In genomic region chr7:75663302-75663907, GRCh38 we compare ENCODE assay signal across 10 cellular contexts.
DNase-seq lines count a peak whose midpoint lies in the region; ATAC-seq, FAIRE-seq and TF ChIP-seq lines count a peak whose summit lies in the region.
"Had no signal": no experiment of that assay in that cellular context is flagged by ENCODE, and none has a peak within 500 bp of the region (broad histone marks: within the 10 kb centered on the region; RNA-seq: fewer than 3 reads in every experiment).

No MANE protein-coding gene starts in this region.

- WGBS in H1 (ENCODE audit: extremely low coverage in 1 of 2, insufficient coverage in 1 of 2, insufficient read length in 1 of 2, insufficient replicate concordance in 2 of 2, low coverage in 1 of 2, low lambda C conversion rate in 2 of 2, missing lambda C conversion rate in 1 of 2), 2 experiments, result 91% methylated on average over 8 of the region's 8 CpGs; no CpG with 5 or more reads in 1 of the 2 experiments
- 85 to 88% methylated on average over 5 to 8 of the region's 8 CpGs for WGBS in thyroid gland, 2 donors

- no peak overlapping the region for H4K91ac ChIP-seq in H1 (replicated peaks; ENCODE audit: insufficient read length, low read length)

- no peak for FAIRE-seq in H1 (lab: Jason Lieb, UNC)

- H3K4me1 ChIP-seq in H1 (replicated peaks in 1 of 4; ENCODE audit: control insufficient read depth in 3 of 4, insufficient read depth in 4 of 4, low read length in 3 of 4) (peaks cover 0 to 4% (median 0%) of the 10 kb centered on the region in 4 experiments; a peak in 2 of 7 replicates), thyroid gland (no peaks in the 10 kb centered on the region)

- H2BK12ac ChIP-seq in H1 (ENCODE audit: low read depth, low read length), result no peak overlapping the region; the same call in 1 of the 2 replicates

- H3K27ac ChIP-seq in H1 (ENCODE audit: low read depth, low read length), result no peak overlapping the region
- H3K27ac ChIP-seq in thyroid gland, result no peak overlapping the region

- TF ChIP-seq CTCF in GM12865 (IDR thresholded peaks at IDR 0.05; ENCODE audit: insufficient read depth, low read depth, low read length, missing control alignments) (no peak), H1 (IDR thresholded peaks at IDR 0.05; ENCODE audit: control extremely low read depth in 1 of 3, insufficient read depth in 1 of 3, low read depth in 1 of 3, low read length in 3 of 3) (no peak), thyroid gland (IDR thresholded peaks at IDR 0.05) (no peak)

- TF ChIP-seq RAD21 in H1 (IDR thresholded peaks at IDR 0.05 in 1 of 2, conservative IDR thresholded peaks at IDR 0.05 in 1 of 2; ENCODE audit: low read depth in 2 of 2, low read length in 2 of 2), result no peak

- H3K79me2 ChIP-seq in H1 (ENCODE audit: control insufficient read depth in 1 of 2, insufficient read depth in 2 of 2, low read length in 2 of 2), result no peaks in the 10 kb centered on the region

- no peak overlapping the region for H3K9ac ChIP-seq in H1 (replicated peaks in 1 of 4; ENCODE audit: extremely low read depth in 1 of 4, low read depth in 3 of 4, low read length in 3 of 4)

- TF ChIP-seq POLR2A in H1 (IDR thresholded peaks at IDR 0.05; ENCODE audit: control extremely low read depth in 1 of 2, low read depth in 2 of 2, low read length in 2 of 2) (no peak), thyroid gland (IDR thresholded peaks at IDR 0.05) (no peak)

- no peak overlapping the region for H3K56ac ChIP-seq in H1 (replicated peaks; ENCODE audit: insufficient read length, low read depth, low read length)

- no peaks in the 10 kb centered on the region for H4K20me1 ChIP-seq in H1 (replicated peaks in 1 of 2; ENCODE audit: control insufficient read depth in 1 of 2, insufficient read depth in 2 of 2, low read length in 2 of 2)

- CTCF ChIA-PET in H1 (lab: Charles Lee; ENCODE audit: partially characterized antibody), result interaction anchor here (0.6 to 2.1 kb wide), 4 partner anchors 10 to 100 kb away, joined by 3 to 4 read pairs (median 4); no protein-coding TSS in a partner anchor

- H2BK120ac ChIP-seq in H1 (replicated peaks; ENCODE audit: low read depth, low read length), result no peak overlapping the region

- no peak overlapping the region for H2BK5ac ChIP-seq in H1 (ENCODE audit: low read depth, low read length)

- peak; percentile 20 for DNase-seq in GM12865 (ENCODE audit: low read depth)
- DNase-seq in H1 (ENCODE audit: low read depth in 1 of 2, low spot score in 2 of 2), result no peak
- no peak for DNase-seq in COLO829 (ENCODE audit: low spot score)
- DNase-seq in RKO (ENCODE audit: low spot score), result no peak
- DNase-seq in NCI-H1048 (lab: John Stamatoyannopoulos, UW), result no peak
- DNase-seq in thyroid gland, result no peak
- DNase-seq: CD4-positive, alpha-beta T cell; SIG-M5 had no signal

- no peak overlapping the region for H2BK15ac ChIP-seq in H1 (ENCODE audit: low read length)

- H3K14ac ChIP-seq in H1 (ENCODE audit: insufficient read length), result no peak overlapping the region

- peak overlapping the region; percentile 32 for H3K4ac ChIP-seq in H1 (replicated peaks; ENCODE audit: insufficient read length, low read depth, low read length)

- ATAC-seq in GM21447 (IDR thresholded peaks at IDR 0.05; ENCODE audit: unreplicated experiment) (peak; percentile 40), HG03159 (IDR thresholded peaks at IDR 0.05; ENCODE audit: unreplicated experiment) (peak; percentile 44)

- TF ChIP-seq EP300 in H1 (IDR thresholded peaks at IDR 0.05; ENCODE audit: borderline replicate concordance in 1 of 2, low read depth in 2 of 2, low read length in 2 of 2), result no peak

- H3K27me3 ChIP-seq in H1 (replicated peaks in 1 of 4; ENCODE audit: control insufficient read depth in 3 of 4, extremely low read depth in 1 of 4, insufficient read depth in 3 of 4, low read length in 3 of 4) (no peaks in the 10 kb centered on the region), thyroid gland (no peaks in the 10 kb centered on the region)

- no peak overlapping the region for H2AFZ ChIP-seq in H1 (ENCODE audit: low read length)

- POLR2A ChIA-PET in H1 (lab: Charles Lee; ENCODE audit: partially characterized antibody), result no interaction called here

- H3K4me3 ChIP-seq in GM12865 (ENCODE audit: low read depth, low read length) (no peak overlapping the region), H1 (ENCODE audit: extremely low read depth in 1 of 4, insufficient read depth in 2 of 4, low read depth in 3 of 4, low read length in 4 of 4) (no peak overlapping the region), thyroid gland (replicated peaks in 1 of 3) (no peak overlapping the region)

- H3K18ac ChIP-seq in H1 (ENCODE audit: extremely low read depth, low read length), result no peak overlapping the region

- H2BK20ac ChIP-seq in H1 (ENCODE audit: low read length), result no peak overlapping the region

- H3K23me2 ChIP-seq in H1 (ENCODE audit: low read depth, low read length), result no peaks in the 10 kb centered on the region

- no peak overlapping the region for H2AK5ac ChIP-seq in H1 (ENCODE audit: low read depth, low read length)

- H3K36me3 ChIP-seq in H1 (ENCODE audit: control insufficient read depth in 2 of 4, insufficient read depth in 4 of 4, low read length in 3 of 4) (no peaks in the 10 kb centered on the region), thyroid gland (no peaks in the 10 kb centered on the region)

- peak overlapping the region; percentile 14; the same call in 1 of the 2 replicates for H4K8ac ChIP-seq in H1 (ENCODE audit: extremely low read depth, insufficient read depth, low read length)

- H3K9me3 ChIP-seq in H1 (ENCODE audit: insufficient read depth in 2 of 2, low read depth in 1 of 2, low read length in 1 of 2), result no peaks in the 10 kb centered on the region
- no peaks in the 10 kb centered on the region for H3K9me3 ChIP-seq in thyroid gland

- H3K4me2 ChIP-seq in H1 (ENCODE audit: insufficient read depth in 1 of 2, low read depth in 2 of 2, low read length in 2 of 2), result no peak overlapping the region

- no peak overlapping the region for H4K5ac ChIP-seq in H1 (ENCODE audit: insufficient read length, low read depth, low read length)

- H3K23ac ChIP-seq in H1 (ENCODE audit: insufficient read length), result no peak overlapping the region

- intact Hi-C loops in thyroid gland (cut with DNase I), result no loop called here

- H3K79me1 ChIP-seq in H1 (ENCODE audit: low read depth, low read length), result no peaks in the 10 kb centered on the region
